Comparison of ENCODE assay signal across 8 cellular contexts in the genomic region with DNA sequence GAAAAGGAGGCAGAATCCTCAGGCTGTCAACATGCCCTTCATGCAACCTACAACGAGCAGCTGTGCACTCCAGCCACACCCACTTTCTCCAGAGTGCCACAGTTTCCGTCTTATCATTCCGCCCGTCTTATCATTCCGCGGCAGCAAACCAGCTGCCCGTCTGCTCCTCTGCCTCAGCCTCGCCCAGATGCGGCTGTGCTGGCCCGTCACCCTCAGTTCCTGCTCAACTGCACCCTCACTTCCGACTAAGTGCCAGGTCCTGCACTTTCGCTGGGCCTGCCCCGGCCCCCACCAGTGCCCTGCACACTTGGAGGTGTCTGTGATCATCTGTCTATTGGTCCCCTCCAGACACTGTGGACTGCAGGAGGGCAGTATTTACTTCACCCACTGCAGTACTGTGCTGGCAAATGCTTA. TPM values are rescaled to one million over a fixed set of nuclear protein-coding genes. Genes with fewer than 3 reads are reported as not detected.
DNase-seq lines count a peak whose midpoint lies in the region; ATAC-seq lines count a peak whose summit lies in the region.

No MANE protein-coding gene starts in this region.

- H3K4me3 Mint-ChIP-seq in T-helper 1 cell treated with Interleukin-12 subunit alpha and Interleukin-12 subunit beta and Interleukin-4 antibody, amounts not matched to agents 30 μg/mL and 1 μg/mL, for 36 hours, result peak overlapping the region; percentile 72
- peak overlapping the region; percentile 46 to 87 (median 82) for H3K4me3 Mint-ChIP-seq in naive B cell

- H3K4me1 Mint-ChIP-seq in T-helper 1 cell treated with Interleukin-12 subunit alpha and Interleukin-12 subunit beta and Interleukin-4 antibody, amounts not matched to agents 30 μg/mL and 1 μg/mL, for 36 hours (ENCODE audit: low read depth), result peaks cover 28% of the 10 kb centered on the region
- peaks cover 57 to 82% (median 67%) of the 10 kb centered on the region in 3 donors for H3K4me1 Mint-ChIP-seq in naive B cell

- H3K36me3 ChIP-seq in MG63, result peaks cover 8% of the 10 kb centered on the region

- H3K9me3 Mint-ChIP-seq in T-helper 1 cell treated with Interleukin-12 subunit alpha and Interleukin-12 subunit beta and Interleukin-4 antibody, amounts not matched to agents 30 μg/mL and 1 μg/mL, for 36 hours, result no peaks in the 10 kb centered on the region
- no peaks in the 10 kb centered on the region for H3K9me3 Mint-ChIP-seq in naive B cell

- H3K9me3 ChIP-seq in MG63, result no peaks in the 10 kb centered on the region; the same call in 1 of the 2 replicates

- H3K27ac Mint-ChIP-seq in T-helper 1 cell treated with Interleukin-12 subunit alpha and Interleukin-12 subunit beta and Interleukin-4 antibody, amounts not matched to agents 30 μg/mL and 1 μg/mL, for 36 hours, result no peak overlapping the region
- peak overlapping the region; percentile 83 to 96 (median 94) for H3K27ac Mint-ChIP-seq in naive B cell

- no peaks in the 10 kb centered on the region for H3K27me3 ChIP-seq in MG63

- DNase-seq in DMS 273 treated with DMSO at 0.1 percent for 48 hours (lab: John Stamatoyannopoulos, UW) (peak; percentile 11), amniotic epithelial cell (ENCODE audit: low read depth) (peak; percentile 65), naive B cell (peak; percentile 66), MG63 (no peak)
- DNase-seq in NK-92 treated with Interleukin-12 subunit alpha and Interleukin-12 subunit beta, amount 100 ng/mL, for 24 hours (lab: John Stamatoyannopoulos, UW), result no peak

- no peak overlapping the region for H3K4me3 ChIP-seq in MG63

- peaks cover 7% of the 10 kb centered on the region for H3K27me3 Mint-ChIP-seq in T-helper 1 cell treated with Interleukin-12 subunit alpha and Interleukin-12 subunit beta and Interleukin-4 antibody, amounts not matched to agents 30 μg/mL and 1 μg/mL, for 36 hours (ENCODE audit: low read depth)
- H3K27me3 Mint-ChIP-seq in naive B cell, result no peaks in the 10 kb centered on the region

- ATAC-seq in naive B cell (ENCODE audit: low read depth in 2 of 2) (peak; percentile 81 to 84), HG03571 (IDR thresholded peaks at IDR 0.05; ENCODE audit: unreplicated experiment) (no peak), GM19452 (IDR thresholded peaks at IDR 0.05; ENCODE audit: unreplicated experiment) (no peak)

- no peaks in the 10 kb centered on the region for H3K36me3 Mint-ChIP-seq in T-helper 1 cell treated with Interleukin-12 subunit alpha and Interleukin-12 subunit beta and Interleukin-4 antibody, amounts not matched to agents 30 μg/mL and 1 μg/mL, for 36 hours (ENCODE audit: low read depth)
- H3K36me3 Mint-ChIP-seq in naive B cell, result no peaks in the 10 kb centered on the region

RNA-seq across cellular contexts. Expression of a gene that starts 43.7 kb away (rescaled TPM):
- 10 to 100 TPM; 10.9 to 28.0 (median 15.6) TPM for polyA plus RNA-seq in naive B cell (ENCODE audit: low read depth in 6 of 6)
- 13.4 and 20.6 TPM in 2 replicates for total RNA-seq in MG63 (2014; rRNA removed; shearing (Covaris generic); ENCODE audit: low replicate concordance)

Comparison
In these comparisons a context has a peak if more than half of its experiments do, and no peak if none do; other contexts are left out.
1. DNase-seq: peak in DMS 273 treated with DMSO at 0.1 percent for 48 hours (single experiment), amniotic epithelial cell (single experiment) and naive B cell (single experiment); none in MG63 (single experiment) and NK-92 treated with Interleukin-12 subunit alpha and Interleukin-12 subunit beta, amount 100 ng/mL, for 24 hours (single experiment).
2. ATAC-seq: peak in naive B cell (2 of 2); none in HG03571 (single experiment) and GM19452 (single experiment).